In the genomic region with DNA sequence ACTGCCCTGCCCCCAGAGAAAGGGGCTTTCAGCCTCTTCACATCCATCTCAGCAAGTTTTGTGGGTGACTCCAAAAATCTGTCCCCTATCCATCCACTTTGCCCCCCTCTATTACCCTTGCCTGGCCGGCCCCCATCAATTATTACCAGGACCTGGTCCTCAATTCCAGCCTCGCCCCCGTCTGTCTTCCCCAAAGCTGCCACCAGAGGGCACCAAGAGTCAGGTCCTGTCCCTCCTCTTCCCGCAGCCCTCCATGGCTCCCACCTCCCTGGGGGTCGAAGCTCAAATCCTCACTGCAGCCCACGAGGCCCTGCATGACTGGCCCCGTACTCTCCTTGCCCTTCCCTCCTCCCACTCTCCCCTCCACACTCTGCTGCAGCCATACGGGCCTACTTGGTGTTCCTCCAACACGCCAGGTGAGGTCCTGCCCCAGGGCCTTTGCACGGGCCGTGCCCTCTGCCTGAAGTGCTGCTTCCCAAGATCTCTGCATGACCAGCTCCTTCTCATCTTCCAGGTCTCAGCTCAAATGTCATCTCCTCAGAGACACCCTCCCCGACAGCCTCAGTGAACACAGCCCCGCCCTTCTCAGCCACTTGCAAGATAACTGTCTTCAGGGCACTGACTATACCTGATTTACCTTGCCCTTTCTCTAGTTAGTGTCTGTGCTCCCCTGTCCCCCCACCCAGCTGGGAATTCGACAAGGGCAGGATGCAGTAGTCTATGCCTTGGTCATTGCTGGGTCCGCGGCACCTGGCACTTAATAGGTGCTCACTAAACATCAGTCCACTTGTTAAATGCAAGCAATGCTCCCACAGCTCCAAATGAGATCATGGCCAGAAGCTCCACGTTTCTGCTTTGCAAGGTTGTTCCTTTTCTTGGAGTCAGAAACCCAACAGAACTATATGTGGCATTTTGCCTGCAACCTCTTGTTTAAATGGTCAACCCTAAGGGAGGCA, we compare ENCODE assay signal across 8 cellular contexts. TPM values are rescaled to one million over a fixed set of nuclear protein-coding genes. Genes with fewer than 3 reads are reported as not detected.
DNase-seq lines count a peak whose midpoint lies in the region; ATAC-seq lines count a peak whose summit lies in the region.

No MANE protein-coding gene starts in this region.

- no peaks in the 10 kb centered on the region for H3K9me3 ChIP-seq in skeletal muscle satellite cell (replicated peaks; ENCODE audit: low read length)

- peak; percentile 28 to 48 for ATAC-seq in left cardiac atrium

- H3K9ac ChIP-seq in skeletal muscle satellite cell (ENCODE audit: low read depth, low read length) = peak overlapping the region; percentile 49

- H3K4me1 ChIP-seq in skeletal muscle satellite cell (ENCODE audit: control insufficient read depth, insufficient read depth, low read length) = peaks cover 12% of the 10 kb centered on the region

- intact Hi-C loops in left cardiac atrium (cut with DNase I) = loop anchor here (5.0 kb wide), 2 partner anchors 56 to 61 kb away; partner anchors contain the start of gene TNFAIP8L1 (in 1 of the 2)

- peak overlapping the region; percentile 51 for H3K4me2 ChIP-seq in skeletal muscle satellite cell (ENCODE audit: low read length)

- DNase-seq in NCI-H524 (lab: John Stamatoyannopoulos, UW) = peak; percentile 41 to 58
- DNase-seq in NCI-H524 treated with DMSO at 0.1 percent for 48 hours (lab: John Stamatoyannopoulos, UW) = no peak
- peak; percentile 62 for DNase-seq in RPMI8226
- DNase-seq in activated naive CD4-positive, alpha-beta T cell treated with anti-CD3 and anti-CD28 coated beads, Interleukin-2, amount 50 U/mL, for 16 hours = peak; percentile 73
- DNase-seq in left cardiac atrium = peak; percentile 71
- no peak for DNase-seq in NCI-H1048 (lab: John Stamatoyannopoulos, UW)
- DNase-seq in hippocampal formation (lab: John Stamatoyannopoulos, UW) = no peak

- H3K36me3 ChIP-seq in skeletal muscle satellite cell (ENCODE audit: insufficient read depth, low read length) = no peaks in the 10 kb centered on the region

- no peak overlapping the region for H3K4me3 ChIP-seq in skeletal muscle satellite cell (ENCODE audit: low read length)

- peaks cover 25% of the 10 kb centered on the region for H3K27me3 ChIP-seq in skeletal muscle satellite cell (ENCODE audit: control insufficient read depth, insufficient read depth, low read length)

RNA-seq across cellular contexts. Expression of gene SEMA6B, which starts 16.8 kb away (rescaled TPM):
- 10 to 100 TPM; 15.0 to 24.8 TPM for total RNA-seq in left cardiac atrium
- 0.25 and 1.1 TPM in 2 replicates for total RNA-seq in skeletal muscle satellite cell (2012; rRNA removed)

RNA-seq across cellular contexts. Expression of gene LRG1, which starts 36.4 kb away (rescaled TPM):
- total RNA-seq in left cardiac atrium = 1 to 10 TPM in 1 of 2 donors, under 1 TPM in 1; 0.88 to 1.1 TPM
- total RNA-seq in skeletal muscle satellite cell (2012; rRNA removed) = under 0.01 TPM in 1 of 2 replicates, not detected in the other

RNA-seq across cellular contexts. Expression of gene PLIN5, which starts 41.2 kb away (rescaled TPM):
- 10 to 100 TPM; 32.7 to 47.8 TPM for total RNA-seq in left cardiac atrium
- total RNA-seq in skeletal muscle satellite cell (2012; rRNA removed) = 0.22 and 1.3 TPM in 2 replicates

RNA-seq across cellular contexts. Expression of gene PLIN4, which starts 58.0 kb away (rescaled TPM):
- 100 to 1,000 TPM; 331 to 357 TPM for total RNA-seq in left cardiac atrium
- total RNA-seq in skeletal muscle satellite cell (2012; rRNA removed) = 0.22 and 2.3 TPM in 2 replicates

Comparison
In these comparisons a context has a peak if more than half of its experiments do, and no peak if none do; other contexts are left out.
1. DNase-seq: peak in NCI-H524 (2 of 2), RPMI8226 (single experiment), activated naive CD4-positive, alpha-beta T cell treated with anti-CD3 and anti-CD28 coated beads, Interleukin-2, amount 50 U/mL, for 16 hours (single experiment) and left cardiac atrium (single experiment); none in NCI-H524 treated with DMSO at 0.1 percent for 48 hours (single experiment), NCI-H1048 (single experiment) and hippocampal formation (0 of 2).